Comparison of ENCODE assay signal across 1 cellular context in genomic region chr1:180258935-180259334, GRCh38.
TF ChIP-seq lines count a peak whose summit lies in the region.

No MANE protein-coding gene starts in this region.

TF ChIP-seq in WTC11, 78 proteins besides CTCF, POLR2A, EP300 and RAD21 (continued from another document):
- no peak for TF ChIP-seq IRF1 (CRISPR knock-in tag; IDR thresholded peaks at IDR 0.05)
- TF ChIP-seq ELF4 (CRISPR knock-in tag; IDR thresholded peaks at IDR 0.05; ENCODE audit: low read depth) = no peak
- no peak for TF ChIP-seq FOXK1 (CRISPR knock-in tag; IDR thresholded peaks at IDR 0.05)
- TF ChIP-seq PRRX2 (CRISPR knock-in tag; IDR thresholded peaks at IDR 0.05) = no peak
